Comparison of ENCODE assay signal across 2 cellular contexts in the genomic region with DNA sequence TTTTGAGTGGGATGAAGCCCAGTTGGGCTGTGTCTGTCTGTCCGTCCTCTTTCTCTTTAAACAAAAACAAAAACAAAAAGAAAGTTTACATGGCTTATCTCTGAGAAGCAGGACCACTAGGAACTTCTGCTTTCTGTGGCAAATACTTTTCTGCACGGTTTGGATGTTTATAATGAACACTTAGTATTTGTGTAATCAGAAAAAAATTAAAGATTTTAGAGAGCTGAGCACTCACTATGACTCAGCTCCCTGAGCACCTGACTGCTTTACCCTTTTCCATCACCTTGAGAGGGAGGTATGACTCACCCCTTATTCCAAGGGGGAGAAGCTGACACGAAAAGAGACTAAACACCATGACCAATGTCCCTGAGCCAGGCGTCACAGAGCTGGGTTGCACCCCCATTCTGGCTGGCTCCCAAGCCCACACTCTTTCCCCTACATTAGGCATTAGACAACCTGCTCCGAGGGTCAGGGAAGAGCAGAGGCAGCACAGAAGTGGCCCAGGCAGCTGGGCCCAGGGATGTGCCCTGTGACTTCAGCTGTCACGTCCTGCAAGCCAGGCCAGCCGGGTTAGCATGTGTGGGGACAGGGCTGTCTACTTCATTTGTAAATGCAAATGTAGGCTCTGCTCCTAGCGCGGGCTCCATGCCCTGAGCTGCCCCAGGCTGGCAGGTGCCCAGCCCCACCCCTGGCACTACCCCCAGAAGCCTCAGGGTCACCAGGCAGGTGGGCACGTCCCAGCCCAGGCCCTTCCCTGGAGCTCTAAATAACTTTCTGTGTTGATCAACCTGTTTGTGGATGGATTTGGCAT.
A peak's percentile ranks its signal among the peaks of the same experiment; 100 is the strongest.
TF ChIP-seq lines count a peak whose summit lies in the region.

No MANE protein-coding gene starts in this region.

TF ChIP-seq in HCT116, 20 proteins besides CTCF, POLR2A, EP300 and RAD21:
- TF ChIP-seq SP1 (IDR thresholded peaks at IDR 0.05; ENCODE audit: low read depth): peak; percentile 86
- TF ChIP-seq POLR2AphosphoS5 (IDR thresholded peaks at IDR 0.05; ENCODE audit: low read depth, low read length): peak; percentile 43; the same call in 1 of the 2 replicates
- peak; percentile 96 for TF ChIP-seq JUND (IDR thresholded peaks at IDR 0.05)
- no peak for TF ChIP-seq TCF7L2 (IDR thresholded peaks at IDR 0.05; ENCODE audit: borderline replicate concordance, extremely low read depth, insufficient read depth, insufficient read length)
- TF ChIP-seq, protein P1, sequence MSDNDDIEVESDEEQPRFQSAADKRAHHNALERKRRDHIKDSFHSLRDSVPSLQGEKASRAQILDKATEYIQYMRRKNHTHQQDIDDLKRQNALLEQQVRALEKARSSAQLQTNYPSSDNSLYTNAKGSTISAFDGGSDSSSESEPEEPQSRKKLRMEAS (IDR thresholded peaks at IDR 0.05): no peak; the same call in 1 of the 2 replicates
- TF ChIP-seq FOSL1 (IDR thresholded peaks at IDR 0.05; ENCODE audit: low read depth): peak; percentile 98

TF ChIP-seq in H1, 55 proteins besides CTCF, POLR2A, EP300 and RAD21:
- TF ChIP-seq FOSL1 (IDR thresholded peaks at IDR 0.05; ENCODE audit: insufficient read depth, low read depth, low read length) (no peak), TBP (IDR thresholded peaks at IDR 0.05; ENCODE audit: low read depth, low read length) (no peak), RFX5 (IDR thresholded peaks at IDR 0.05; ENCODE audit: borderline replicate concordance, low read depth, low read length) (no peak), SIX5 (IDR thresholded peaks at IDR 0.05; ENCODE audit: low read depth, low read length) (no peak), EZH2 (IDR thresholded peaks at IDR 0.05; ENCODE audit: low read depth, low read length, severe bottlenecking) (no peak), BRCA1 (IDR thresholded peaks at IDR 0.05; ENCODE audit: low read depth, low read length) (no peak), SAP30 (IDR thresholded peaks at IDR 0.05; ENCODE audit: insufficient read depth, insufficient replicate concordance, low read length) (no peak), SUZ12 (IDR thresholded peaks at IDR 0.05; ENCODE audit: low read length) (no peak), NRF1 (IDR thresholded peaks at IDR 0.05; ENCODE audit: low read depth, low read length) (no peak), TAF7 (optimal IDR thresholded peaks at IDR 0.05; ENCODE audit: borderline replicate concordance, low read depth, low read length) (no peak), YY1 (IDR thresholded peaks at IDR 0.05; ENCODE audit: low read depth, low read length) (no peak), KDM5A (IDR thresholded peaks at IDR 0.05; ENCODE audit: low read length) (no peak), MAFK (IDR thresholded peaks at IDR 0.05; ENCODE audit: low read depth, low read length) (peak; percentile 11; the same call in 1 of the 2 replicates), SP1 (IDR thresholded peaks at IDR 0.05; ENCODE audit: low read depth, low read length) (no peak), POU5F1 (IDR thresholded peaks at IDR 0.05; ENCODE audit: low read depth, low read length) (no peak), JUND (IDR thresholded peaks at IDR 0.05; ENCODE audit: low read length) (peak; percentile 61; the same call in 1 of the 2 replicates), BACH1 (IDR thresholded peaks at IDR 0.05; ENCODE audit: low read length) (peak; percentile 62; the same call in 1 of the 2 replicates), ZNF274 (IDR thresholded peaks at IDR 0.05; ENCODE audit: borderline replicate concordance, extremely low read depth, low read length) (no peak), TEAD4 (IDR thresholded peaks at IDR 0.05; ENCODE audit: low read depth, low read length) (no peak), GTF2F1 (IDR thresholded peaks at IDR 0.05; ENCODE audit: borderline replicate concordance, low read depth, low read length) (no peak), CHD1 (IDR thresholded peaks at IDR 0.05; ENCODE audit: low read depth, low read length) (no peak)
- TF ChIP-seq, protein P2, sequence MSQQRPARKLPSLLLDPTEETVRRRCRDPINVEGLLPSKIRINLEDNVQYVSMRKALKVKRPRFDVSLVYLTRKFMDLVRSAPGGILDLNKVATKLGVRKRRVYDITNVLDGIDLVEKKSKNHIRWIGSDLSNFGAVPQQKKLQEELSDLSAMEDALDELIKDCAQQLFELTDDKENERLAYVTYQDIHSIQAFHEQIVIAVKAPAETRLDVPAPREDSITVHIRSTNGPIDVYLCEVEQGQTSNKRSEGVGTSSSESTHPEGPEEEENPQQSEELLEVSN (IDR thresholded peaks at IDR 0.05): no peak
- TF ChIP-seq, protein P3, sequence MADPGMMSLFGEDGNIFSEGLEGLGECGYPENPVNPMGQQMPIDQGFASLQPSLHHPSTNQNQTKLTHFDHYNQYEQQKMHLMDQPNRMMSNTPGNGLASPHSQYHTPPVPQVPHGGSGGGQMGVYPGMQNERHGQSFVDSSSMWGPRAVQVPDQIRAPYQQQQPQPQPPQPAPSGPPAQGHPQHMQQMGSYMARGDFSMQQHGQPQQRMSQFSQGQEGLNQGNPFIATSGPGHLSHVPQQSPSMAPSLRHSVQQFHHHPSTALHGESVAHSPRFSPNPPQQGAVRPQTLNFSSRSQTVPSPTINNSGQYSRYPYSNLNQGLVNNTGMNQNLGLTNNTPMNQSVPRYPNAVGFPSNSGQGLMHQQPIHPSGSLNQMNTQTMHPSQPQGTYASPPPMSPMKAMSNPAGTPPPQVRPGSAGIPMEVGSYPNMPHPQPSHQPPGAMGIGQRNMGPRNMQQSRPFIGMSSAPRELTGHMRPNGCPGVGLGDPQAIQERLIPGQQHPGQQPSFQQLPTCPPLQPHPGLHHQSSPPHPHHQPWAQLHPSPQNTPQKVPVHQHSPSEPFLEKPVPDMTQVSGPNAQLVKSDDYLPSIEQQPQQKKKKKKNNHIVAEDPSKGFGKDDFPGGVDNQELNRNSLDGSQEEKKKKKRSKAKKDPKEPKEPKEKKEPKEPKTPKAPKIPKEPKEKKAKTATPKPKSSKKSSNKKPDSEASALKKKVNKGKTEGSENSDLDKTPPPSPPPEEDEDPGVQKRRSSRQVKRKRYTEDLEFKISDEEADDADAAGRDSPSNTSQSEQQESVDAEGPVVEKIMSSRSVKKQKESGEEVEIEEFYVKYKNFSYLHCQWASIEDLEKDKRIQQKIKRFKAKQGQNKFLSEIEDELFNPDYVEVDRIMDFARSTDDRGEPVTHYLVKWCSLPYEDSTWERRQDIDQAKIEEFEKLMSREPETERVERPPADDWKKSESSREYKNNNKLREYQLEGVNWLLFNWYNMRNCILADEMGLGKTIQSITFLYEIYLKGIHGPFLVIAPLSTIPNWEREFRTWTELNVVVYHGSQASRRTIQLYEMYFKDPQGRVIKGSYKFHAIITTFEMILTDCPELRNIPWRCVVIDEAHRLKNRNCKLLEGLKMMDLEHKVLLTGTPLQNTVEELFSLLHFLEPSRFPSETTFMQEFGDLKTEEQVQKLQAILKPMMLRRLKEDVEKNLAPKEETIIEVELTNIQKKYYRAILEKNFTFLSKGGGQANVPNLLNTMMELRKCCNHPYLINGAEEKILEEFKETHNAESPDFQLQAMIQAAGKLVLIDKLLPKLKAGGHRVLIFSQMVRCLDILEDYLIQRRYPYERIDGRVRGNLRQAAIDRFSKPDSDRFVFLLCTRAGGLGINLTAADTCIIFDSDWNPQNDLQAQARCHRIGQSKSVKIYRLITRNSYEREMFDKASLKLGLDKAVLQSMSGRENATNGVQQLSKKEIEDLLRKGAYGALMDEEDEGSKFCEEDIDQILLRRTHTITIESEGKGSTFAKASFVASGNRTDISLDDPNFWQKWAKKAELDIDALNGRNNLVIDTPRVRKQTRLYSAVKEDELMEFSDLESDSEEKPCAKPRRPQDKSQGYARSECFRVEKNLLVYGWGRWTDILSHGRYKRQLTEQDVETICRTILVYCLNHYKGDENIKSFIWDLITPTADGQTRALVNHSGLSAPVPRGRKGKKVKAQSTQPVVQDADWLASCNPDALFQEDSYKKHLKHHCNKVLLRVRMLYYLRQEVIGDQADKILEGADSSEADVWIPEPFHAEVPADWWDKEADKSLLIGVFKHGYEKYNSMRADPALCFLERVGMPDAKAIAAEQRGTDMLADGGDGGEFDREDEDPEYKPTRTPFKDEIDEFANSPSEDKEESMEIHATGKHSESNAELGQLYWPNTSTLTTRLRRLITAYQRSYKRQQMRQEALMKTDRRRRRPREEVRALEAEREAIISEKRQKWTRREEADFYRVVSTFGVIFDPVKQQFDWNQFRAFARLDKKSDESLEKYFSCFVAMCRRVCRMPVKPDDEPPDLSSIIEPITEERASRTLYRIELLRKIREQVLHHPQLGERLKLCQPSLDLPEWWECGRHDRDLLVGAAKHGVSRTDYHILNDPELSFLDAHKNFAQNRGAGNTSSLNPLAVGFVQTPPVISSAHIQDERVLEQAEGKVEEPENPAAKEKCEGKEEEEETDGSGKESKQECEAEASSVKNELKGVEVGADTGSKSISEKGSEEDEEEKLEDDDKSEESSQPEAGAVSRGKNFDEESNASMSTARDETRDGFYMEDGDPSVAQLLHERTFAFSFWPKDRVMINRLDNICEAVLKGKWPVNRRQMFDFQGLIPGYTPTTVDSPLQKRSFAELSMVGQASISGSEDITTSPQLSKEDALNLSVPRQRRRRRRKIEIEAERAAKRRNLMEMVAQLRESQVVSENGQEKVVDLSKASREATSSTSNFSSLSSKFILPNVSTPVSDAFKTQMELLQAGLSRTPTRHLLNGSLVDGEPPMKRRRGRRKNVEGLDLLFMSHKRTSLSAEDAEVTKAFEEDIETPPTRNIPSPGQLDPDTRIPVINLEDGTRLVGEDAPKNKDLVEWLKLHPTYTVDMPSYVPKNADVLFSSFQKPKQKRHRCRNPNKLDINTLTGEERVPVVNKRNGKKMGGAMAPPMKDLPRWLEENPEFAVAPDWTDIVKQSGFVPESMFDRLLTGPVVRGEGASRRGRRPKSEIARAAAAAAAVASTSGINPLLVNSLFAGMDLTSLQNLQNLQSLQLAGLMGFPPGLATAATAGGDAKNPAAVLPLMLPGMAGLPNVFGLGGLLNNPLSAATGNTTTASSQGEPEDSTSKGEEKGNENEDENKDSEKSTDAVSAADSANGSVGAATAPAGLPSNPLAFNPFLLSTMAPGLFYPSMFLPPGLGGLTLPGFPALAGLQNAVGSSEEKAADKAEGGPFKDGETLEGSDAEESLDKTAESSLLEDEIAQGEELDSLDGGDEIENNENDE (IDR thresholded peaks at IDR 0.05; ENCODE audit: insufficient replicate concordance, low read length): no peak
- TF ChIP-seq, protein P4, sequence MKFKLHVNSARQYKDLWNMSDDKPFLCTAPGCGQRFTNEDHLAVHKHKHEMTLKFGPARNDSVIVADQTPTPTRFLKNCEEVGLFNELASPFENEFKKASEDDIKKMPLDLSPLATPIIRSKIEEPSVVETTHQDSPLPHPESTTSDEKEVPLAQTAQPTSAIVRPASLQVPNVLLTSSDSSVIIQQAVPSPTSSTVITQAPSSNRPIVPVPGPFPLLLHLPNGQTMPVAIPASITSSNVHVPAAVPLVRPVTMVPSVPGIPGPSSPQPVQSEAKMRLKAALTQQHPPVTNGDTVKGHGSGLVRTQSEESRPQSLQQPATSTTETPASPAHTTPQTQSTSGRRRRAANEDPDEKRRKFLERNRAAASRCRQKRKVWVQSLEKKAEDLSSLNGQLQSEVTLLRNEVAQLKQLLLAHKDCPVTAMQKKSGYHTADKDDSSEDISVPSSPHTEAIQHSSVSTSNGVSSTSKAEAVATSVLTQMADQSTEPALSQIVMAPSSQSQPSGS (IDR thresholded peaks at IDR 0.05; ENCODE audit: low read length): no peak
